Comparison of ENCODE assay signal across 1 cellular context in genomic region chr1:206634365-206635079, GRCh38.
TF ChIP-seq lines count a peak whose summit lies in the region.

No MANE protein-coding gene starts in this region.

TF ChIP-seq in K562, 482 proteins besides CTCF, POLR2A, EP300 and RAD21 (continued from another document and continues in another):
- TF ChIP-seq MGA (IDR thresholded peaks at IDR 0.05) (peak; percentile 55), MEF2A (IDR thresholded peaks at IDR 0.05; ENCODE audit: control insufficient read depth, low read depth, low read length) (no peak), ZNF133 (CRISPR knock-in tag; IDR thresholded peaks at IDR 0.05) (no peak), ZNF592 (IDR thresholded peaks at IDR 0.05) (peak; percentile 91), HDGF (IDR thresholded peaks at IDR 0.05) (no peak), BRD9 (IDR thresholded peaks at IDR 0.05; ENCODE audit: low read depth, partially characterized antibody) (peak; percentile 36), ADNP (tag; IDR thresholded peaks at IDR 0.05) (no peak), PRDM10 (IDR thresholded peaks at IDR 0.05; ENCODE audit: partially characterized antibody) (peak; percentile 52), CHD2 (IDR thresholded peaks at IDR 0.05; ENCODE audit: low read depth, low read length) (no peak), UBTF (IDR thresholded peaks at IDR 0.05; ENCODE audit: borderline replicate concordance in 1 of 2, low read depth in 2 of 2, low read length in 2 of 2) (no peak), LEF1 (IDR thresholded peaks at IDR 0.05) (peak; percentile 32; the same call in 1 of the 2 replicates), SMAD2 (IDR thresholded peaks at IDR 0.05; ENCODE audit: low read depth, low read length) (no peak), SAP30 (IDR thresholded peaks at IDR 0.05; ENCODE audit: borderline replicate concordance, insufficient read depth, low read depth, low read length, poor library complexity, severe bottlenecking) (no peak), THRAP3 (IDR thresholded peaks at IDR 0.05; ENCODE audit: borderline replicate concordance) (peak; percentile 93), GABPB1 (CRISPR knock-in tag; IDR thresholded peaks at IDR 0.05) (no peak), PKNOX1 (IDR thresholded peaks at IDR 0.05) (peak; percentile 3; the same call in 1 of the 2 replicates), BCLAF1 (IDR thresholded peaks at IDR 0.05; ENCODE audit: borderline replicate concordance in 1 of 2, control insufficient read depth in 1 of 2, low read depth in 2 of 2, low read length in 1 of 2) (no peak), RBM22 (IDR thresholded peaks at IDR 0.05; ENCODE audit: low read depth, low read length, poor library complexity, severe bottlenecking) (no peak), SAFB (IDR thresholded peaks at IDR 0.05; ENCODE audit: borderline replicate concordance, low read depth, low read length) (no peak), MTF1 (CRISPR knock-in tag; IDR thresholded peaks at IDR 0.05; ENCODE audit: borderline replicate concordance) (no peak), HNRNPH1 (optimal IDR thresholded peaks at IDR 0.05; ENCODE audit: low read depth, low read length) (no peak), KDM2B (CRISPR knock-in tag; IDR thresholded peaks at IDR 0.05) (no peak), CTBP1 (IDR thresholded peaks at IDR 0.05; ENCODE audit: borderline replicate concordance) (no peak), TAF7 (tag; IDR thresholded peaks at IDR 0.05) (no peak), ZNF134 (CRISPR knock-in tag; conservative IDR thresholded peaks at IDR 0.05) (no peak), MYNN (IDR thresholded peaks at IDR 0.05) (no peak), MYNN (CRISPR knock-in tag; IDR thresholded peaks at IDR 0.05) (no peak), HNRNPK (IDR thresholded peaks at IDR 0.05; ENCODE audit: low read depth, low read length, poor library complexity, severe bottlenecking) (no peak), TSC22D4 (tag; IDR thresholded peaks at IDR 0.05) (no peak), POLR2AphosphoS5 (IDR thresholded peaks at IDR 0.05; ENCODE audit: control insufficient read depth, insufficient read depth, low read depth, low read length) (no peak)
